In the genomic region with DNA sequence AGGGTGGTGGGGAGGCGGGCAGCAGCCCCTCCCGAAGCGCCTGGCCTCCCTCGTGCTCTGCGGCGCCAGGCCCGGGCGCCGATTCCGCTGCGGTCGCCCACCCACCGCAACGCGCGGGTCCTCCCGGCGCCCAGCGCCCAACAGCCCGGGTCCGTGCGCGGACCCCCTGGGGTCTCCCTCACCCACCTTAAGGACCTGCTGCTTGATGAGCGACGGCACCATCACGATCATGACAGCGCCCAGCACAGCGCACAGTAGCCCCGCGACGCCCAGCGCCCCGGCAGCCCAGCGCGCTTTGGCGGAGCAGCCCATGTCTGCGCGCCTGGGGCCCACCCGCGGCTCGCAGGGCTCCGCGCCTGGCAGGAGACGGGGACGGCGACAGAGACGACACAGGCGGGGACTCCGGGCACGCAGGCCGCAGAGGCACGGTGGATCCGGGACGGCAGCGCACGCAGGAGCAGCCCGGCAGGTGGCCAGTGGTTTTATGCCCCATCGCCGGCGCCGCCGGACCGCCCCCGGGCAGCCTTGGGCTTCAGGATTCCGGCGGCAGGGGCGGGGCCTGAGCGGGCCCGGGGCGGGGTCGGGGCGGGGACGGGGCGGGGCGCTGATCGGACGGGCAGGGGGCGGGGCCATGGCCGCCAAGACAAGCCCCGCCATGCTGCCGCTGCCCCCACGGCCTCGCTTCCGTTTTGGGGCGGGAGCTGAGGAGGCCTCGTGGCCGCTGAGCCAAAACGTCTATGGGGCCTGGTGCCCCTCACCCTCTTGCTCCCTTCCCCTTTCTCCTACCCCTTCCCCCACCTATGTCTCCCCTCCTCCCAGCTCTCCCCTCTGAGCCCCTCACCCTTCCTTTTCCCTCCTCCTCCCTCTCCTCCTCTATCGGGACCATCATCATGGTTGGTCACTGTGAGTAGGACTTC, we compare ENCODE assay signal across 1 cellular context.
TF ChIP-seq lines count a peak whose summit lies in the region.

Gene SCARB1, minus strand, starts transcription at position 456 of the 917 bp plus-strand sequence. Its CDS starts 144 bp downstream, at position 312.

TF ChIP-seq in HepG2, 621 proteins besides CTCF, POLR2A, EP300 and RAD21 (continued from another document and continues in another):
- TF ChIP-seq RERE (CRISPR knock-in tag; IDR thresholded peaks at IDR 0.05; ENCODE audit: low read depth) (no peak), CREB1 (IDR thresholded peaks at IDR 0.05) (no peak), CREB1 (CRISPR knock-in tag; IDR thresholded peaks at IDR 0.05) (no peak), GMEB1 (CRISPR knock-in tag; IDR thresholded peaks at IDR 0.05; ENCODE audit: borderline replicate concordance) (no peak), ZNF329 (CRISPR knock-in tag; IDR thresholded peaks at IDR 0.05; ENCODE audit: low read depth) (no peak), ZKSCAN1 (IDR thresholded peaks at IDR 0.05; ENCODE audit: low read length) (no peak), DNMT3B (CRISPR knock-in tag; conservative IDR thresholded peaks at IDR 0.05) (0 out of 2 replicates have a peak, but pooled peaks have one; percentile 10), TP53 (CRISPR knock-in tag; conservative IDR thresholded peaks at IDR 0.05) (no peak), NFIB (CRISPR knock-in tag; IDR thresholded peaks at IDR 0.05; ENCODE audit: borderline replicate concordance) (no peak), SUZ12 (IDR thresholded peaks at IDR 0.05; ENCODE audit: low read depth, low read length) (no peak), HIVEP1 (CRISPR knock-in tag; IDR thresholded peaks at IDR 0.05) (no peak; the same call in 1 of the 2 replicates), ONECUT2 (CRISPR knock-in tag; IDR thresholded peaks at IDR 0.05) (peak; percentile 4; the same call in 1 of the 2 replicates), ZNF224 (CRISPR knock-in tag; IDR thresholded peaks at IDR 0.05) (no peak), ZNF619 (CRISPR knock-in tag; IDR thresholded peaks at IDR 0.05) (no peak; the same call in none of the 2 replicates), ZNF263 (CRISPR knock-in tag; IDR thresholded peaks at IDR 0.05) (peak; percentile 49; the same call in 1 of the 2 replicates), ZNF704 (CRISPR knock-in tag; IDR thresholded peaks at IDR 0.05; ENCODE audit: borderline replicate concordance) (peak; percentile 75; the same call in 1 of the 2 replicates), ZNF12 (CRISPR knock-in tag; IDR thresholded peaks at IDR 0.05) (no peak), ZBTB3 (CRISPR knock-in tag; IDR thresholded peaks at IDR 0.05; ENCODE audit: borderline replicate concordance, low read depth) (no peak), THYN1 (CRISPR knock-in tag; IDR thresholded peaks at IDR 0.05; ENCODE audit: borderline replicate concordance, low read depth) (no peak), ETV6 (CRISPR knock-in tag; conservative IDR thresholded peaks at IDR 0.05) (0 out of 2 replicates have a peak, but pooled peaks have one; percentile 43), RELA (CRISPR knock-in tag; IDR thresholded peaks at IDR 0.05) (0 out of 2 replicates have a peak, but pooled peaks have one; percentile 71), FOXK2 (IDR thresholded peaks at IDR 0.05) (no peak), PCBP2 (optimal IDR thresholded peaks at IDR 0.05; ENCODE audit: low read depth, low read length, poor library complexity, severe bottlenecking) (peak; percentile 62), ZNF703 (CRISPR knock-in tag; IDR thresholded peaks at IDR 0.05; ENCODE audit: borderline replicate concordance) (no peak; the same call in 1 of the 2 replicates), NR2F6 (IDR thresholded peaks at IDR 0.05) (no peak), NR2F6 (CRISPR knock-in tag; IDR thresholded peaks at IDR 0.05) (no peak), ZNF749 (CRISPR knock-in tag; IDR thresholded peaks at IDR 0.05; ENCODE audit: borderline replicate concordance) (no peak; the same call in 1 of the 2 replicates), ZNF777 (CRISPR knock-in tag; IDR thresholded peaks at IDR 0.05) (peak; percentile 79; the same call in 1 of the 2 replicates), ZNF788 (CRISPR knock-in tag; IDR thresholded peaks at IDR 0.05; ENCODE audit: borderline replicate concordance) (no peak; the same call in 1 of the 2 replicates), ZGPAT (CRISPR knock-in tag; IDR thresholded peaks at IDR 0.05) (peak; percentile 81; the same call in 1 of the 2 replicates), GTF3A (CRISPR knock-in tag; conservative IDR thresholded peaks at IDR 0.05) (no peak), STAG1 (CRISPR knock-in tag; IDR thresholded peaks at IDR 0.05) (peak; percentile 41), ZNF564 (CRISPR knock-in tag; IDR thresholded peaks at IDR 0.05) (peak; percentile 63; the same call in 1 of the 2 replicates), ZSCAN21 (CRISPR knock-in tag; IDR thresholded peaks at IDR 0.05; ENCODE audit: borderline replicate concordance) (peak; percentile 3; the same call in 1 of the 2 replicates), ZNF549 (CRISPR knock-in tag; IDR thresholded peaks at IDR 0.05) (no peak), AGO1 (IDR thresholded peaks at IDR 0.05; ENCODE audit: low read depth, low read length, poor library complexity, severe bottlenecking) (peak; percentile 78), MED1 (CRISPR knock-in tag; IDR thresholded peaks at IDR 0.05) (peak; percentile 75), ZNF558 (CRISPR knock-in tag; IDR thresholded peaks at IDR 0.05; ENCODE audit: borderline replicate concordance) (no peak), ZNF33A (CRISPR knock-in tag; IDR thresholded peaks at IDR 0.05; ENCODE audit: borderline replicate concordance) (no peak), HDAC6 (IDR thresholded peaks at IDR 0.05; ENCODE audit: low read depth, low read length) (no peak), NR2F1 (CRISPR knock-in tag; IDR thresholded peaks at IDR 0.05) (no peak), KDM6A (CRISPR knock-in tag; IDR thresholded peaks at IDR 0.05; ENCODE audit: low read depth) (no peak), SMAD1 (CRISPR knock-in tag; IDR thresholded peaks at IDR 0.05; ENCODE audit: borderline replicate concordance, low read depth) (no peak), ARNT (IDR thresholded peaks at IDR 0.05) (no peak), SALL2 (CRISPR knock-in tag; IDR thresholded peaks at IDR 0.05) (peak; percentile 81), TCF7 (IDR thresholded peaks at IDR 0.05; ENCODE audit: low read depth) (no peak), MYC (CRISPR knock-in tag; IDR thresholded peaks at IDR 0.05; ENCODE audit: borderline replicate concordance) (peak; percentile 93), ZMYM3 (CRISPR knock-in tag; IDR thresholded peaks at IDR 0.05) (no peak), ETS1 (CRISPR knock-in tag; IDR thresholded peaks at IDR 0.05) (0 out of 2 replicates have a peak, but pooled peaks have one; percentile 46), ZNF614 (CRISPR knock-in tag; IDR thresholded peaks at IDR 0.05; ENCODE audit: borderline replicate concordance) (peak; percentile 57; the same call in 1 of the 2 replicates), ATF7-NPFF (CRISPR knock-in tag; IDR thresholded peaks at IDR 0.05; ENCODE audit: low read depth) (peak; percentile 78)
- TF ChIP-seq, protein P1, sequence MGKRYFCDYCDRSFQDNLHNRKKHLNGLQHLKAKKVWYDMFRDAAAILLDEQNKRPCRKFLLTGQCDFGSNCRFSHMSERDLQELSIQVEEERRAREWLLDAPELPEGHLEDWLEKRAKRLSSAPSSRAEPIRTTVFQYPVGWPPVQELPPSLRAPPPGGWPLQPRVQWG (CRISPR knock-in tag; IDR thresholded peaks at IDR 0.05; ENCODE audit: borderline replicate concordance, low read depth): no peak
